In genomic region chr5:32506251-32506661, GRCh38 we compare ENCODE assay signal across 9 cellular contexts.
DNase-seq lines count a peak whose midpoint lies in the region; ATAC-seq lines count a peak whose summit lies in the region.
"Had no signal": no experiment of that assay in that cellular context is flagged by ENCODE, and none has a peak within 500 bp of the region (broad histone marks: within the 10 kb centered on the region; RNA-seq: fewer than 3 reads in every experiment).

No MANE protein-coding gene starts in this region.

- H3K27me3 ChIP-seq in SJCRH30 (no peaks in the 10 kb centered on the region), mesendoderm (ENCODE audit: insufficient read depth, low read length, poor library complexity) (no peaks in the 10 kb centered on the region)

- H3K4me1 ChIP-seq in SJCRH30, result peaks cover 40% of the 10 kb centered on the region
- H3K4me1 ChIP-seq in mesendoderm (ENCODE audit: control insufficient read depth, low read depth, low read length), result peaks cover 3% of the 10 kb centered on the region

- ATAC-seq in left cardiac atrium (peak; percentile 21 to 41), GM18517 (IDR thresholded peaks at IDR 0.05; ENCODE audit: unreplicated experiment) (no peak), GM19328 (IDR thresholded peaks at IDR 0.05; ENCODE audit: unreplicated experiment) (no peak)
- ATAC-seq: Panc1 had no signal

- H3K79me2 ChIP-seq in mesendoderm (ENCODE audit: control insufficient read depth, insufficient read depth, low read length), result no peaks in the 10 kb centered on the region

- no peak overlapping the region for H2BK5ac ChIP-seq in mesendoderm (ENCODE audit: low read length)

- H3K4me3 ChIP-seq in SJCRH30 (peak overlapping the region; percentile 30), mesendoderm (ENCODE audit: low read length) (no peak overlapping the region)

- peak; percentile 59 for DNase-seq in NCI-H1694 treated with DMSO at 0.1 percent for 48 hours (lab: John Stamatoyannopoulos, UW)
- DNase-seq in SJCRH30, result peak; percentile 36 to 80
- no peak for DNase-seq in left cardiac atrium
- DNase-seq in substantia nigra (lab: John Stamatoyannopoulos, UW), result peak in 23 of 49 donors; percentile 3 to 39 (median 15)
- no peak for DNase-seq in mesendoderm
- DNase-seq: activated CD4-positive, alpha-beta memory T cell treated with anti-CD3 and anti-CD28 coated beads, Interleukin-2, amount 10 ng/mL, durations not matched to agents 7 days and 5 days had no signal

- H2AK5ac ChIP-seq in mesendoderm (ENCODE audit: low read length), result no peak overlapping the region

- intact Hi-C loops in left cardiac atrium (cut with DNase I), result no loop called here

- H4K5ac ChIP-seq in mesendoderm (ENCODE audit: low read length), result no peak overlapping the region

- no CpG with 5 or more reads among the region's 2 CpGs for WGBS in mesendoderm (ENCODE audit: extremely low coverage, insufficient coverage, low lambda C conversion rate)

- H2BK15ac ChIP-seq in mesendoderm (replicated peaks; ENCODE audit: low read depth), result no peak overlapping the region

- H3K27ac ChIP-seq in SJCRH30 (peak overlapping the region; percentile 81), substantia nigra (ENCODE audit: low read depth, low read length, poor library complexity, severe bottlenecking) (peak overlapping the region; percentile 9), mesendoderm (ENCODE audit: low read depth, low read length) (no peak overlapping the region)

- no peak overlapping the region for H3K18ac ChIP-seq in mesendoderm (ENCODE audit: low read length)

- H3K4ac ChIP-seq in mesendoderm (ENCODE audit: low read depth, low read length), result no peak overlapping the region

- no peaks in the 10 kb centered on the region for H3K79me1 ChIP-seq in mesendoderm (ENCODE audit: low read length)

- H3K23ac ChIP-seq in mesendoderm (ENCODE audit: low read length), result no peak overlapping the region

- H3K56ac ChIP-seq in mesendoderm (ENCODE audit: low read length), result no peak overlapping the region

- no peaks in the 10 kb centered on the region for H3K36me3 ChIP-seq in SJCRH30
- H3K36me3 ChIP-seq in mesendoderm (ENCODE audit: control insufficient read depth, insufficient read depth, low read length), result no peaks in the 10 kb centered on the region

- H4K8ac ChIP-seq in mesendoderm (ENCODE audit: low read depth, low read length), result no peak overlapping the region

- no peak overlapping the region for H3K4me2 ChIP-seq in mesendoderm (ENCODE audit: low read length)

- no peak overlapping the region for H3K9ac ChIP-seq in mesendoderm (ENCODE audit: low read length)

- H2BK120ac ChIP-seq in mesendoderm (ENCODE audit: low read depth, low read length), result no peak overlapping the region

- H3K9me3 ChIP-seq in SJCRH30 (replicated peaks), result no peaks in the 10 kb centered on the region

Comparison
In these comparisons a context has a peak if more than half of its experiments do, and no peak if none do; other contexts are left out.
1. DNase-seq: peak in NCI-H1694 treated with DMSO at 0.1 percent for 48 hours (single experiment) and SJCRH30 (2 of 2); none in left cardiac atrium (single experiment) and mesendoderm (single experiment).
2. ATAC-seq: peak in left cardiac atrium (2 of 2); none in GM18517 (single experiment) and GM19328 (single experiment).